20 cellular contexts compared by ENCODE assay signal in genomic region chr1:110462964-110463363, GRCh38. TPM values are rescaled to one million over a fixed set of nuclear protein-coding genes. Genes with fewer than 3 reads are reported as not detected.
DNase-seq lines count a peak whose midpoint lies in the region; ATAC-seq and TF ChIP-seq lines count a peak whose summit lies in the region.
"Had no signal": no experiment of that assay in that cellular context is flagged by ENCODE, and none has a peak within 500 bp of the region (broad histone marks: within the 10 kb centered on the region; RNA-seq: fewer than 3 reads in every experiment).

No MANE protein-coding gene starts in this region.

- TF ChIP-seq RAD21 in IMR-90 (IDR thresholded peaks at IDR 0.05; ENCODE audit: low read length) = no peak

- no peaks in the 10 kb centered on the region for H3K9me3 Mint-ChIP-seq in neural progenitor cell
- no peaks in the 10 kb centered on the region for H3K9me3 Mint-ChIP-seq in endodermal cell
- H3K9me3 Mint-ChIP-seq: CD14-positive monocyte had no signal

- H4K91ac ChIP-seq in IMR-90 (ENCODE audit: insufficient read depth, low read depth, low read length) = 0 out of 2 replicates have a peak overlapping the region, but pooled peaks have one; percentile 11

- H2BK20ac ChIP-seq in IMR-90 (ENCODE audit: low read depth, low read length) = no peak overlapping the region

- H3K4me3 ChIP-seq in AG04450 (ENCODE audit: low read depth, low read length) = no peak overlapping the region
- H3K4me3 ChIP-seq in IMR-90 (ENCODE audit: insufficient read depth, low read depth, low read length) = no peak overlapping the region
- no peak overlapping the region for H3K4me3 ChIP-seq in neural progenitor cell
- no peak overlapping the region for H3K4me3 ChIP-seq in endodermal cell (ENCODE audit: low read length)
- H3K4me3 ChIP-seq: psoas muscle, SK-N-MC, vagina had no signal

- TF ChIP-seq CTCF in AG04450 (IDR thresholded peaks at IDR 0.05; ENCODE audit: low read depth, low read length) = peak; percentile 24
- TF ChIP-seq CTCF in IMR-90 (conservative IDR thresholded peaks at IDR 0.05; ENCODE audit: low read depth, low read length) = 0 out of 2 replicates have a peak, but pooled peaks have one; percentile 26
- peak; percentile 6 for TF ChIP-seq CTCF in neural progenitor cell (IDR thresholded peaks at IDR 0.05)
- no peak for TF ChIP-seq CTCF in endodermal cell (conservative IDR thresholded peaks at IDR 0.05)

- H4K8ac ChIP-seq in IMR-90 (ENCODE audit: low read depth in 2 of 2, low read length in 2 of 2) = peak overlapping the region; percentile 12 to 52; a peak in 1 of 4 replicates

- H3K27ac ChIP-seq in AG04450 (ENCODE audit: low read depth, low read length) (no peak overlapping the region), IMR-90 (ENCODE audit: insufficient read depth, low read length) (no peak overlapping the region), neural progenitor cell (no peak overlapping the region), endodermal cell (ENCODE audit: low read depth, low read length) (no peak overlapping the region)
- H3K27ac ChIP-seq: psoas muscle, SK-N-MC, vagina had no signal

- H2AK5ac ChIP-seq in IMR-90 (ENCODE audit: low read depth, low read length) = peak overlapping the region; percentile 10; the same call in 1 of the 2 replicates

- no peak overlapping the region for H2BK5ac ChIP-seq in IMR-90 (ENCODE audit: low read depth, low read length, poor library complexity, severe bottlenecking)

- CTCF ChIA-PET in AG04450 (lab: Charles Lee) = interaction anchor here (1.0 to 14.2 kb wide), 11 partner anchors 19 to 375 kb away, joined by 3 to 571 read pairs (median 9); partner anchors contain the start of genes KCNC4 and LAMTOR5
- CTCF ChIA-PET in IMR-90 (lab: Yijun Ruan, JAX) = interaction anchor here (0.9 to 4.5 kb wide), 4 partner anchors 33 to 266 kb away, joined by 3 to 30 read pairs (median 8); no protein-coding TSS in a partner anchor

- DNase-seq in AG04450 (ENCODE audit: low read depth, low spot score) = no peak
- peak; percentile 31 for DNase-seq in IMR-90
- peak; percentile 12 for DNase-seq in dermis blood vessel endothelial cell
- no peak for DNase-seq in neural progenitor cell (ENCODE audit: low spot score)
- DNase-seq in T-helper 1 cell = no peak
- DNase-seq in NK-92 (lab: John Stamatoyannopoulos, UW; ENCODE audit: unreplicated experiment) = no peak
- DNase-seq in DMS114 treated with DMSO at 0.1 percent for 48 hours (lab: John Stamatoyannopoulos, UW; ENCODE audit: unreplicated experiment) = no peak
- DNase-seq in endodermal cell = no peak
- DNase-seq: activated CD8-positive, alpha-beta memory T cell treated with anti-CD3 and anti-CD28 coated beads, Interleukin-2, amount 50 U/mL, for 48 hours; GF-D8; H7; islet precursor cell; MV-4-11; psoas muscle; stimulated activated CD4-positive, alpha-beta T cell treated with anti-CD3 and anti-CD28 coated beads, Interleukin-2, amount 100 ng/mL, for 24 hours had no signal

- BruUV-seq in IMR-90 (replicated peaks; lab: Mats Ljungman, UMichigan) = no TSS peak

- H3K27ac Mint-ChIP-seq in neural progenitor cell (no peak overlapping the region), endodermal cell (no peak overlapping the region)
- H3K27ac Mint-ChIP-seq: activated naive CD8-positive, alpha-beta T cell; CD14-positive monocyte had no signal

- H3K4me3 Mint-ChIP-seq in neural progenitor cell (no peak overlapping the region), endodermal cell (no peak overlapping the region)
- H3K4me3 Mint-ChIP-seq: activated naive CD8-positive, alpha-beta T cell; CD14-positive monocyte had no signal

- H3F3A ChIP-seq in neural progenitor cell (ENCODE audit: low read depth) = no peaks in the 10 kb centered on the region

- intact Hi-C loops in IMR-90 (cut with micrococcal nuclease) = loop anchor here (1.0 to 5.0 kb wide), 2 partner anchors 33 to 431 kb away; partner anchors contain the start of gene STRIP1

- no peak overlapping the region for H3K14ac ChIP-seq in IMR-90 (replicated peaks; ENCODE audit: low read depth, low read length)

- H4K20me1 ChIP-seq in IMR-90 (ENCODE audit: insufficient read depth, low read length) (no peaks in the 10 kb centered on the region), neural progenitor cell (ENCODE audit: low read depth) (no peaks in the 10 kb centered on the region)

- H3K36me3 Mint-ChIP-seq in neural progenitor cell (no peaks in the 10 kb centered on the region), endodermal cell (ENCODE audit: low read depth) (no peaks in the 10 kb centered on the region)
- H3K36me3 Mint-ChIP-seq: activated naive CD8-positive, alpha-beta T cell; CD14-positive monocyte had no signal

- H3K9ac ChIP-seq in IMR-90 (ENCODE audit: low read depth, low read length) = no peak overlapping the region
- H3K9ac ChIP-seq in neural progenitor cell = no peak overlapping the region
- no peak overlapping the region for H3K9ac ChIP-seq in endodermal cell (ENCODE audit: extremely low read depth, low read length, poor library complexity, severe bottlenecking)

- no peak overlapping the region for H2BK15ac ChIP-seq in IMR-90 (ENCODE audit: low read depth, low read length)

- no peak overlapping the region for H3K56ac ChIP-seq in IMR-90 (ENCODE audit: extremely low read depth, insufficient read depth, low read length)

- H3K4me1 Mint-ChIP-seq in neural progenitor cell (peaks cover 8% of the 10 kb centered on the region), endodermal cell (no peaks in the 10 kb centered on the region)
- H3K4me1 Mint-ChIP-seq: CD14-positive monocyte had no signal

- H3K27me3 Mint-ChIP-seq in neural progenitor cell (ENCODE audit: insufficient read depth, low read depth) (peaks cover 6% of the 10 kb centered on the region), endodermal cell (ENCODE audit: insufficient read depth) (no peaks in the 10 kb centered on the region)
- H3K27me3 Mint-ChIP-seq: activated naive CD8-positive, alpha-beta T cell had no signal

- H3K27me3 ChIP-seq in AG04450 (ENCODE audit: control insufficient read depth, insufficient read depth, low read length) (no peaks in the 10 kb centered on the region), IMR-90 (ENCODE audit: control insufficient read depth, insufficient read depth, low read length) (0 out of 2 replicates have a peak, but pooled peaks cover 2% of the 10 kb centered on the region), neural progenitor cell (no peaks in the 10 kb centered on the region), endodermal cell (ENCODE audit: control insufficient read depth, insufficient read depth, low read length, poor library complexity, severe bottlenecking) (no peaks in the 10 kb centered on the region)
- H3K27me3 ChIP-seq: vagina had no signal

- H3K4me1 ChIP-seq in IMR-90 (ENCODE audit: control insufficient read depth, insufficient read depth, low read length) (peaks cover 20% of the 10 kb centered on the region), neural progenitor cell (peaks cover 3% of the 10 kb centered on the region), endodermal cell (ENCODE audit: control insufficient read depth, insufficient read depth, low read length) (peaks cover 15% of the 10 kb centered on the region)

- H3K18ac ChIP-seq in IMR-90 (ENCODE audit: low read depth, low read length) = peak overlapping the region; percentile 20; the same call in 1 of the 2 replicates

- no peak overlapping the region; the same call in 1 of the 2 replicates for H2BK120ac ChIP-seq in IMR-90 (ENCODE audit: low read depth, low read length)

- H2AFZ ChIP-seq in IMR-90 (replicated peaks; ENCODE audit: low read length, poor library complexity) (no peak overlapping the region), neural progenitor cell (replicated peaks) (no peak overlapping the region)

- H4K5ac ChIP-seq in IMR-90 (ENCODE audit: low read depth, low read length) = no peak overlapping the region

- in situ Hi-C loops in IMR-90 (cut with MboI; ENCODE audit: low sequenced_read_pairs) = loop anchor here (5.0 to 10.0 kb wide), 4 partner anchors 51 to 418 kb away; partner anchors contain the start of gene RBM15

- no peak overlapping the region for H2AK9ac ChIP-seq in IMR-90 (replicated peaks; ENCODE audit: low read depth, low read length, poor library complexity)

- POLR2A ChIA-PET in AG04450 (lab: Yijun Ruan, JAX) = interaction anchor here (2.9 kb wide), 1 partner anchor 124 kb away, joined by 14 read pairs; the partner anchor contains the start of gene RBM15
- POLR2A ChIA-PET in IMR-90 (lab: Charles Lee; ENCODE audit: unreplicated experiment) = no interaction called here

- no peaks in the 10 kb centered on the region for H3K79me1 ChIP-seq in IMR-90 (ENCODE audit: low read depth in 1 of 2, low read length in 2 of 2)

- TF ChIP-seq POLR2A in IMR-90 (IDR thresholded peaks at IDR 0.05; ENCODE audit: low read depth, low read length) = no peak

- dilution Hi-C loops in IMR-90 (cut with HindIII; ENCODE audit: low sequenced_read_pairs, unreplicated experiment) = no loop called here

- no peak overlapping the region for H3K4ac ChIP-seq in IMR-90 (ENCODE audit: low read depth, low read length)

- H3K23ac ChIP-seq in IMR-90 (ENCODE audit: low read depth, low read length) = no peak overlapping the region

- peaks cover 3% of the 10 kb centered on the region; the same call in 1 of the 2 replicates for H3K9me1 ChIP-seq in IMR-90 (ENCODE audit: insufficient read depth, low read length)

- no peaks in the 10 kb centered on the region for H3K79me2 ChIP-seq in neural progenitor cell (ENCODE audit: low read depth)

- H3K4me2 ChIP-seq in IMR-90 (ENCODE audit: low read depth, low read length) (no peak overlapping the region), neural progenitor cell (no peak overlapping the region)

- no peak for ATAC-seq in IMR-90 (ENCODE audit: low read depth)
- ATAC-seq: psoas muscle had no signal

- H3K9me3 ChIP-seq in AG04450 (ENCODE audit: control insufficient read depth, insufficient read depth, low read length) (no peaks in the 10 kb centered on the region), IMR-90 (ENCODE audit: control insufficient read depth, insufficient read depth, low read length) (no peaks in the 10 kb centered on the region), neural progenitor cell (ENCODE audit: low read depth) (no peaks in the 10 kb centered on the region), endodermal cell (ENCODE audit: control insufficient read depth, low read length) (no peaks in the 10 kb centered on the region)
- H3K9me3 ChIP-seq: psoas muscle, vagina had no signal

- H3K36me3 ChIP-seq in IMR-90 (ENCODE audit: control insufficient read depth, insufficient read depth, low read length) = no peaks in the 10 kb centered on the region
- no peaks in the 10 kb centered on the region for H3K36me3 ChIP-seq in neural progenitor cell
- no peaks in the 10 kb centered on the region for H3K36me3 ChIP-seq in endodermal cell (ENCODE audit: control insufficient read depth, insufficient read depth, low read length)
- H3K36me3 ChIP-seq: vagina had no signal

RNA-seq across cellular contexts. Expression of gene PROK1, which starts 12.0 kb away (rescaled TPM):
- not detected in 2 replicates for polyA plus RNA-seq in AG04450 (2011; rRNA removed)
- polyA minus RNA-seq in AG04450 (2011; rRNA and poly(A)+ RNA removed) = not detected in 2 replicates
- total RNA-seq in IMR-90 (2012; rRNA removed) = not detected in 2 replicates
- not detected in 2 replicates for polyA plus RNA-seq in IMR-90 (2012; rRNA removed)
- not detected in 2 replicates for polyA plus RNA-seq in IMR-90 (2012; cell fraction: cytosol; rRNA removed)
- polyA plus RNA-seq in IMR-90 (2012; cell fraction: nucleus; rRNA removed; ENCODE audit: low replicate concordance) = not detected in 2 replicates
- 0.09 TPM in 1 of 2 replicates, not detected in the other for total RNA-seq in dermis blood vessel endothelial cell
- total RNA-seq in neural progenitor cell (ENCODE audit: low replicate concordance) = 0.12 TPM in 1 of 2 replicates, not detected in the other
- total RNA-seq in endodermal cell = under 1 TPM in 1 of 2 donors, not detected in 1; 0.20 TPM
- polyA plus RNA-seq in endodermal cell (2013, experiment 1 of 2) = not detected
- not detected for polyA plus RNA-seq in endodermal cell (2013, experiment 2 of 2)
- total RNA-seq: H7, NCI-H460 had no signal
- polyA plus RNA-seq: CD14-positive monocyte had no signal

RNA-seq across cellular contexts. Expression of gene LAMTOR5, which starts 55.5 kb away (rescaled TPM):
- polyA plus RNA-seq in AG04450 (2011; rRNA removed) (288 and 300 TPM in 2 replicates), IMR-90 (2012; rRNA removed) (320 and 369 TPM in 2 replicates)
- polyA minus RNA-seq in AG04450 (2011; rRNA and poly(A)+ RNA removed) = 68.1 and 84.9 TPM in 2 replicates
- total RNA-seq in IMR-90 (2012; rRNA removed) (159 and 177 TPM in 2 replicates), dermis blood vessel endothelial cell (24.6 and 61.4 TPM in 2 replicates), neural progenitor cell (ENCODE audit: low replicate concordance) (34.4 and 46.8 TPM in 2 replicates), endodermal cell (100 to 1,000 TPM; 104 to 132 TPM)
- 431 and 469 TPM in 2 replicates for polyA plus RNA-seq in IMR-90 (2012; cell fraction: cytosol; rRNA removed)
- 97.8 and 199 TPM in 2 replicates for polyA plus RNA-seq in IMR-90 (2012; cell fraction: nucleus; rRNA removed; ENCODE audit: low replicate concordance)
- 157 TPM for polyA plus RNA-seq in endodermal cell (2013, experiment 1 of 2)
- polyA plus RNA-seq in endodermal cell (2013, experiment 2 of 2) = 145 TPM

RNA-seq across cellular contexts. Expression of gene KCNA10, which starts 56.0 kb away (rescaled TPM):
- polyA plus RNA-seq in AG04450 (2011; rRNA removed) (not detected in 2 replicates), IMR-90 (2012; rRNA removed) (not detected in 2 replicates)
- not detected in 2 replicates for polyA minus RNA-seq in AG04450 (2011; rRNA and poly(A)+ RNA removed)
- total RNA-seq in IMR-90 (2012; rRNA removed) (not detected in 2 replicates), dermis blood vessel endothelial cell (not detected in 2 replicates), neural progenitor cell (ENCODE audit: low replicate concordance) (not detected in 2 replicates), endodermal cell (not detected)
- polyA plus RNA-seq in IMR-90 (2012; cell fraction: cytosol; rRNA removed) = not detected in 2 replicates
- not detected in 2 replicates for polyA plus RNA-seq in IMR-90 (2012; cell fraction: nucleus; rRNA removed; ENCODE audit: low replicate concordance)
- not detected for polyA plus RNA-seq in endodermal cell (2013, experiment 1 of 2)
- polyA plus RNA-seq in endodermal cell (2013, experiment 2 of 2) = not detected
- total RNA-seq: H7, NCI-H460, psoas muscle, vagina had no signal
- polyA plus RNA-seq: CD14-positive monocyte, psoas muscle had no signal

Comparison
In these comparisons a context has a peak if more than half of its experiments do, and no peak if none do; other contexts are left out.
1. DNase-seq: peak in IMR-90 (single experiment) and dermis blood vessel endothelial cell (single experiment); none in AG04450 (single experiment), neural progenitor cell (single experiment), T-helper 1 cell (0 of 5), NK-92 (single experiment), DMS114 treated with DMSO at 0.1 percent for 48 hours (single experiment) and endodermal cell (single experiment).